8 cellular contexts compared by ENCODE assay signal in genomic region chr1:183635606-183636333, GRCh38. TPM values are rescaled to one million over a fixed set of nuclear protein-coding genes. Genes with fewer than 3 reads are reported as not detected.
DNase-seq lines count a peak whose midpoint lies in the region; FAIRE-seq and TF ChIP-seq lines count a peak whose summit lies in the region.

Gene ARPC5 (minus strand): TSS chr1:183635783. CDS start chr1:183635659, 124 bp downstream.

- peak within 1 kb of the TSS; percentile 97 to 99 (median 99) for H3K27ac Mint-ChIP-seq in nephron
- H3K27ac Mint-ChIP-seq in stimulated activated naive CD8-positive, alpha-beta T cell treated with anti-CD3 and anti-CD28 coated beads, Interleukin-15, Interleukin-2, amounts not matched to agents 100 ng/mL and 50 ng/mL, for 24 hours = peak within 1 kb of the TSS; percentile 100

- TF ChIP-seq POLR2A in H54 (IDR thresholded peaks at IDR 0.05; ENCODE audit: low read depth, low read length) = peak; percentile 92

- H3K4me3 Mint-ChIP-seq in nephron = peak within 1 kb of the TSS; percentile 100
- peak within 1 kb of the TSS; percentile 100 for H3K4me3 Mint-ChIP-seq in stimulated activated naive CD8-positive, alpha-beta T cell treated with anti-CD3 and anti-CD28 coated beads, Interleukin-15, Interleukin-2, amounts not matched to agents 100 ng/mL and 50 ng/mL, for 24 hours

- H3K27me3 Mint-ChIP-seq in nephron (ENCODE audit: low read depth) = peaks cover 32% of the 10 kb centered on the region
- H3K27me3 Mint-ChIP-seq in stimulated activated naive CD8-positive, alpha-beta T cell treated with anti-CD3 and anti-CD28 coated beads, Interleukin-15, Interleukin-2, amounts not matched to agents 100 ng/mL and 50 ng/mL, for 24 hours = no peaks in the 10 kb centered on the region

- H3K36me3 Mint-ChIP-seq in nephron (ENCODE audit: low read depth) = peaks cover 7% of the 10 kb centered on the region
- peaks cover 12% of the 10 kb centered on the region for H3K36me3 Mint-ChIP-seq in stimulated activated naive CD8-positive, alpha-beta T cell treated with anti-CD3 and anti-CD28 coated beads, Interleukin-15, Interleukin-2, amounts not matched to agents 100 ng/mL and 50 ng/mL, for 24 hours (ENCODE audit: low read depth)

- peak; percentile 95 for FAIRE-seq in H54 (lab: Jason Lieb, UNC)

- TF ChIP-seq CTCF in fibroblast of pulmonary artery (IDR thresholded peaks at IDR 0.05; ENCODE audit: low read length, missing control alignments) = no peak
- TF ChIP-seq CTCF in nephron (IDR thresholded peaks at IDR 0.05; ENCODE audit: unreplicated experiment in 3 of 3) = no peak

- peak; percentile 99 for DNase-seq in EH (ENCODE audit: low read depth)
- peak; percentile 75 for DNase-seq in H54 (ENCODE audit: insufficient read length, low spot score)
- peak; percentile 98 for DNase-seq in M059J (ENCODE audit: low read depth)
- peak; percentile 91 to 93 for DNase-seq in SHP77 (lab: John Stamatoyannopoulos, UW)
- DNase-seq in activated effector memory CD4-positive, alpha-beta T cell treated with Interleukin-2 at 50 U/mL for 16 hours = peak; percentile 95
- DNase-seq in fibroblast of pulmonary artery (ENCODE audit: low read depth) = peak; percentile 99

- H3K4me3 ChIP-seq in fibroblast of pulmonary artery (replicated peaks; ENCODE audit: low read depth, low read length) = peak within 1 kb of the TSS; percentile 89

- H3K4me1 Mint-ChIP-seq in nephron = peaks cover 34% of the 10 kb centered on the region
- H3K4me1 Mint-ChIP-seq in stimulated activated naive CD8-positive, alpha-beta T cell treated with anti-CD3 and anti-CD28 coated beads, Interleukin-15, Interleukin-2, amounts not matched to agents 100 ng/mL and 50 ng/mL, for 24 hours (ENCODE audit: low read depth) = peaks cover 38% of the 10 kb centered on the region

- no peaks in the 10 kb centered on the region for H3K9me3 Mint-ChIP-seq in nephron
- H3K9me3 Mint-ChIP-seq in stimulated activated naive CD8-positive, alpha-beta T cell treated with anti-CD3 and anti-CD28 coated beads, Interleukin-15, Interleukin-2, amounts not matched to agents 100 ng/mL and 50 ng/mL, for 24 hours = no peaks in the 10 kb centered on the region

RNA-seq across cellular contexts. Expression of gene ARPC5, which starts in this region (rescaled TPM):
- total RNA-seq in M059J (2014; rRNA removed; shearing (Covaris generic)) = 293 and 409 TPM in 2 replicates

Comparison
In these comparisons a context has a peak if more than half of its experiments do, and no peak if none do; other contexts are left out.
1. Peak in every context shown above with its lines: DNase-seq and H3K4me3 ChIP-seq.